1 cellular context compared by ENCODE assay signal in genomic region chr2:227311861-227312506, GRCh38.
A peak's percentile ranks its signal among the peaks of the same experiment; 100 is the strongest.
TF ChIP-seq lines count a peak whose summit lies in the region.

No MANE protein-coding gene starts in this region.

TF ChIP-seq in HepG2, 621 proteins besides CTCF, POLR2A, EP300 and RAD21 (continued from another document and continues in another):
- TF ChIP-seq ZNF281 (CRISPR knock-in tag; IDR thresholded peaks at IDR 0.05; ENCODE audit: borderline replicate concordance) (no peak), ZNF644 (CRISPR knock-in tag; IDR thresholded peaks at IDR 0.05; ENCODE audit: low read depth) (no peak), MAZ (IDR thresholded peaks at IDR 0.05; ENCODE audit: borderline replicate concordance, low read depth, low read length) (no peak), MAZ (CRISPR knock-in tag; IDR thresholded peaks at IDR 0.05; ENCODE audit: low read depth) (no peak), KAT7 (CRISPR knock-in tag; IDR thresholded peaks at IDR 0.05; ENCODE audit: borderline replicate concordance) (no peak), RBM39 (IDR thresholded peaks at IDR 0.05; ENCODE audit: low read depth, low read length, poor library complexity, severe bottlenecking) (no peak), ZNF296 (CRISPR knock-in tag; conservative IDR thresholded peaks at IDR 0.05) (no peak), ATF3 (CRISPR knock-in tag; IDR thresholded peaks at IDR 0.05) (no peak), HMG20B (CRISPR knock-in tag; conservative IDR thresholded peaks at IDR 0.05) (no peak), ZNF282 (IDR thresholded peaks at IDR 0.05; ENCODE audit: partially characterized antibody) (no peak), RFX1 (IDR thresholded peaks at IDR 0.05) (no peak), TCF7L2 (IDR thresholded peaks at IDR 0.05; ENCODE audit: low read depth, low read length) (no peak), RXRB (CRISPR knock-in tag; IDR thresholded peaks at IDR 0.05; ENCODE audit: borderline replicate concordance) (no peak), ZNF720 (CRISPR knock-in tag; IDR thresholded peaks at IDR 0.05) (no peak), ZNF776 (CRISPR knock-in tag; IDR thresholded peaks at IDR 0.05) (no peak), POGZ (CRISPR knock-in tag; IDR thresholded peaks at IDR 0.05) (no peak), ZZZ3 (CRISPR knock-in tag; IDR thresholded peaks at IDR 0.05; ENCODE audit: borderline replicate concordance) (no peak), HNF4G (IDR thresholded peaks at IDR 0.05; ENCODE audit: borderline replicate concordance, low read depth, low read length) (peak; percentile 80), HNF4G (CRISPR knock-in tag; IDR thresholded peaks at IDR 0.05; ENCODE audit: borderline replicate concordance, low read depth) (peak; percentile 38; the same call in 1 of the 2 replicates), NFKB2 (CRISPR knock-in tag; IDR thresholded peaks at IDR 0.05; ENCODE audit: borderline replicate concordance) (no peak), SRSF4 (IDR thresholded peaks at IDR 0.05; ENCODE audit: low read depth, low read length, poor library complexity, severe bottlenecking) (no peak), YY1 (IDR thresholded peaks at IDR 0.05; ENCODE audit: insufficient read depth, insufficient replicate concordance, low read depth, low read length) (no peak), ZNF546 (CRISPR knock-in tag; conservative IDR thresholded peaks at IDR 0.05) (no peak), CEBPB (IDR thresholded peaks at IDR 0.05; ENCODE audit: borderline replicate concordance, low read depth, low read length) (no peak), ZNF136 (CRISPR knock-in tag; IDR thresholded peaks at IDR 0.05; ENCODE audit: low read depth) (0 out of 2 replicates have a peak, but pooled peaks have one; percentile 24), ZBTB8A (CRISPR knock-in tag; IDR thresholded peaks at IDR 0.05; ENCODE audit: borderline replicate concordance, low read depth) (no peak), HOXA3 (CRISPR knock-in tag; IDR thresholded peaks at IDR 0.05) (no peak), ZNF414 (CRISPR knock-in tag; IDR thresholded peaks at IDR 0.05) (no peak), JUNB (CRISPR knock-in tag; IDR thresholded peaks at IDR 0.05; ENCODE audit: borderline replicate concordance) (no peak), ZNF468 (CRISPR knock-in tag; IDR thresholded peaks at IDR 0.05) (no peak), SKI (IDR thresholded peaks at IDR 0.05; ENCODE audit: partially characterized antibody) (no peak), NR1H2 (CRISPR knock-in tag; IDR thresholded peaks at IDR 0.05; ENCODE audit: borderline replicate concordance, low read depth) (no peak), PRMT3 (CRISPR knock-in tag; IDR thresholded peaks at IDR 0.05; ENCODE audit: borderline replicate concordance, low read depth) (no peak), SIN3B (IDR thresholded peaks at IDR 0.05; ENCODE audit: low read length) (no peak), PAXIP1 (CRISPR knock-in tag; conservative IDR thresholded peaks at IDR 0.05) (peak; percentile 85), HDAC1 (CRISPR knock-in tag; IDR thresholded peaks at IDR 0.05) (peak; percentile 24; the same call in 1 of the 2 replicates), MTERF4 (CRISPR knock-in tag; IDR thresholded peaks at IDR 0.05) (no peak)
- TF ChIP-seq, protein P1, sequence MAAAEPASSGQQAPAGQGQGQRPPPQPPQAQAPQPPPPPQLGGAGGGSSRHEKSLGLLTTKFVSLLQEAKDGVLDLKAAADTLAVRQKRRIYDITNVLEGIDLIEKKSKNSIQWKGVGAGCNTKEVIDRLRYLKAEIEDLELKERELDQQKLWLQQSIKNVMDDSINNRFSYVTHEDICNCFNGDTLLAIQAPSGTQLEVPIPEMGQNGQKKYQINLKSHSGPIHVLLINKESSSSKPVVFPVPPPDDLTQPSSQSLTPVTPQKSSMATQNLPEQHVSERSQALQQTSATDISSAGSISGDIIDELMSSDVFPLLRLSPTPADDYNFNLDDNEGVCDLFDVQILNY (CRISPR knock-in tag; conservative IDR thresholded peaks at IDR 0.05): no peak
- TF ChIP-seq, protein P2, sequence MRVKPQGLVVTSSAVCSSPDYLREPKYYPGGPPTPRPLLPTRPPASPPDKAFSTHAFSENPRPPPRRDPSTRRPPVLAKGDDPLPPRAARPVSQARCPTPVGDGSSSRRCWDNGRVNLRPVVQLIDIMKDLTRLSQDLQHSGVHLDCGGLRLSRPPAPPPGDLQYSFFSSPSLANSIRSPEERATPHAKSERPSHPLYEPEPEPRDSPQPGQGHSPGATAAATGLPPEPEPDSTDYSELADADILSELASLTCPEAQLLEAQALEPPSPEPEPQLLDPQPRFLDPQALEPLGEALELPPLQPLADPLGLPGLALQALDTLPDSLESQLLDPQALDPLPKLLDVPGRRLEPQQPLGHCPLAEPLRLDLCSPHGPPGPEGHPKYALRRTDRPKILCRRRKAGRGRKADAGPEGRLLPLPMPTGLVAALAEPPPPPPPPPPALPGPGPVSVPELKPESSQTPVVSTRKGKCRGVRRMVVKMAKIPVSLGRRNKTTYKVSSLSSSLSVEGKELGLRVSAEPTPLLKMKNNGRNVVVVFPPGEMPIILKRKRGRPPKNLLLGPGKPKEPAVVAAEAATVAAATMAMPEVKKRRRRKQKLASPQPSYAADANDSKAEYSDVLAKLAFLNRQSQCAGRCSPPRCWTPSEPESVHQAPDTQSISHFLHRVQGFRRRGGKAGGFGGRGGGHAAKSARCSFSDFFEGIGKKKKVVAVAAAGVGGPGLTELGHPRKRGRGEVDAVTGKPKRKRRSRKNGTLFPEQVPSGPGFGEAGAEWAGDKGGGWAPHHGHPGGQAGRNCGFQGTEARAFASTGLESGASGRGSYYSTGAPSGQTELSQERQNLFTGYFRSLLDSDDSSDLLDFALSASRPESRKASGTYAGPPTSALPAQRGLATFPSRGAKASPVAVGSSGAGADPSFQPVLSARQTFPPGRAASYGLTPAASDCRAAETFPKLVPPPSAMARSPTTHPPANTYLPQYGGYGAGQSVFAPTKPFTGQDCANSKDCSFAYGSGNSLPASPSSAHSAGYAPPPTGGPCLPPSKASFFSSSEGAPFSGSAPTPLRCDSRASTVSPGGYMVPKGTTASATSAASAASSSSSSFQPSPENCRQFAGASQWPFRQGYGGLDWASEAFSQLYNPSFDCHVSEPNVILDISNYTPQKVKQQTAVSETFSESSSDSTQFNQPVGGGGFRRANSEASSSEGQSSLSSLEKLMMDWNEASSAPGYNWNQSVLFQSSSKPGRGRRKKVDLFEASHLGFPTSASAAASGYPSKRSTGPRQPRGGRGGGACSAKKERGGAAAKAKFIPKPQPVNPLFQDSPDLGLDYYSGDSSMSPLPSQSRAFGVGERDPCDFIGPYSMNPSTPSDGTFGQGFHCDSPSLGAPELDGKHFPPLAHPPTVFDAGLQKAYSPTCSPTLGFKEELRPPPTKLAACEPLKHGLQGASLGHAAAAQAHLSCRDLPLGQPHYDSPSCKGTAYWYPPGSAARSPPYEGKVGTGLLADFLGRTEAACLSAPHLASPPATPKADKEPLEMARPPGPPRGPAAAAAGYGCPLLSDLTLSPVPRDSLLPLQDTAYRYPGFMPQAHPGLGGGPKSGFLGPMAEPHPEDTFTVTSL (CRISPR knock-in tag; IDR thresholded peaks at IDR 0.05; ENCODE audit: borderline replicate concordance): peak; percentile 51; the same call in 1 of the 2 replicates
- TF ChIP-seq, protein P3, sequence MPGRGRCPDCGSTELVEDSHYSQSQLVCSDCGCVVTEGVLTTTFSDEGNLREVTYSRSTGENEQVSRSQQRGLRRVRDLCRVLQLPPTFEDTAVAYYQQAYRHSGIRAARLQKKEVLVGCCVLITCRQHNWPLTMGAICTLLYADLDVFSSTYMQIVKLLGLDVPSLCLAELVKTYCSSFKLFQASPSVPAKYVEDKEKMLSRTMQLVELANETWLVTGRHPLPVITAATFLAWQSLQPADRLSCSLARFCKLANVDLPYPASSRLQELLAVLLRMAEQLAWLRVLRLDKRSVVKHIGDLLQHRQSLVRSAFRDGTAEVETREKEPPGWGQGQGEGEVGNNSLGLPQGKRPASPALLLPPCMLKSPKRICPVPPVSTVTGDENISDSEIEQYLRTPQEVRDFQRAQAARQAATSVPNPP (CRISPR knock-in tag; IDR thresholded peaks at IDR 0.05): no peak
- TF ChIP-seq, protein P4, sequence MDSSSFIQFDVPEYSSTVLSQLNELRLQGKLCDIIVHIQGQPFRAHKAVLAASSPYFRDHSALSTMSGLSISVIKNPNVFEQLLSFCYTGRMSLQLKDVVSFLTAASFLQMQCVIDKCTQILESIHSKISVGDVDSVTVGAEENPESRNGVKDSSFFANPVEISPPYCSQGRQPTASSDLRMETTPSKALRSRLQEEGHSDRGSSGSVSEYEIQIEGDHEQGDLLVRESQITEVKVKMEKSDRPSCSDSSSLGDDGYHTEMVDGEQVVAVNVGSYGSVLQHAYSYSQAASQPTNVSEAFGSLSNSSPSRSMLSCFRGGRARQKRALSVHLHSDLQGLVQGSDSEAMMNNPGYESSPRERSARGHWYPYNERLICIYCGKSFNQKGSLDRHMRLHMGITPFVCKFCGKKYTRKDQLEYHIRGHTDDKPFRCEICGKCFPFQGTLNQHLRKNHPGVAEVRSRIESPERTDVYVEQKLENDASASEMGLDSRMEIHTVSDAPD (CRISPR knock-in tag; IDR thresholded peaks at IDR 0.05): no peak
- TF ChIP-seq, protein P5, sequence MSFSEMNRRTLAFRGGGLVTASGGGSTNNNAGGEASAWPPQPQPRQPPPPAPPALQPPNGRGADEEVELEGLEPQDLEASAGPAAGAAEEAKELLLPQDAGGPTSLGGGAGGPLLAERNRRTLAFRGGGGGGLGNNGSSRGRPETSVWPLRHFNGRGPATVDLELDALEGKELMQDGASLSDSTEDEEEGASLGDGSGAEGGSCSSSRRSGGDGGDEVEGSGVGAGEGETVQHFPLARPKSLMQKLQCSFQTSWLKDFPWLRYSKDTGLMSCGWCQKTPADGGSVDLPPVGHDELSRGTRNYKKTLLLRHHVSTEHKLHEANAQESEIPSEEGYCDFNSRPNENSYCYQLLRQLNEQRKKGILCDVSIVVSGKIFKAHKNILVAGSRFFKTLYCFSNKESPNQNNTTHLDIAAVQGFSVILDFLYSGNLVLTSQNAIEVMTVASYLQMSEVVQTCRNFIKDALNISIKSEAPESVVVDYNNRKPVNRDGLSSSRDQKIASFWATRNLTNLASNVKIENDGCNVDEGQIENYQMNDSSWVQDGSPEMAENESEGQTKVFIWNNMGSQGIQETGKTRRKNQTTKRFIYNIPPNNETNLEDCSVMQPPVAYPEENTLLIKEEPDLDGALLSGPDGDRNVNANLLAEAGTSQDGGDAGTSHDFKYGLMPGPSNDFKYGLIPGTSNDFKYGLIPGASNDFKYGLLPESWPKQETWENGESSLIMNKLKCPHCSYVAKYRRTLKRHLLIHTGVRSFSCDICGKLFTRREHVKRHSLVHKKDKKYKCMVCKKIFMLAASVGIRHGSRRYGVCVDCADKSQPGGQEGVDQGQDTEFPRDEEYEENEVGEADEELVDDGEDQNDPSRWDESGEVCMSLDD (CRISPR knock-in tag; IDR thresholded peaks at IDR 0.05; ENCODE audit: borderline replicate concordance): no peak
